ENCODE assay signal across 1 cellular context in genomic region chr20:63592661-63593060, GRCh38.
TF ChIP-seq lines count a peak whose summit lies in the region.

No MANE protein-coding gene starts in this region.

TF ChIP-seq in HepG2, 621 proteins besides CTCF, POLR2A, EP300 and RAD21:
- TF ChIP-seq CREB1 (IDR thresholded peaks at IDR 0.05) (no peak), CREB1 (CRISPR knock-in tag; IDR thresholded peaks at IDR 0.05) (no peak), E2F2 (CRISPR knock-in tag; IDR thresholded peaks at IDR 0.05; ENCODE audit: borderline replicate concordance) (no peak), ZNF549 (CRISPR knock-in tag; IDR thresholded peaks at IDR 0.05) (no peak), PCBP1 (IDR thresholded peaks at IDR 0.05; ENCODE audit: borderline replicate concordance, low read depth, low read length) (no peak), ARID4A (CRISPR knock-in tag; IDR thresholded peaks at IDR 0.05; ENCODE audit: borderline replicate concordance) (no peak), SSRP1 (CRISPR knock-in tag; IDR thresholded peaks at IDR 0.05) (no peak), TEAD3 (CRISPR knock-in tag; optimal IDR thresholded peaks at IDR 0.05; ENCODE audit: borderline replicate concordance) (no peak), ZNF367 (CRISPR knock-in tag; IDR thresholded peaks at IDR 0.05; ENCODE audit: borderline replicate concordance) (no peak), SOX6 (IDR thresholded peaks at IDR 0.05) (no peak), SOX6 (CRISPR knock-in tag; IDR thresholded peaks at IDR 0.05) (no peak), KLF13 (CRISPR knock-in tag; IDR thresholded peaks at IDR 0.05) (no peak)
- TF ChIP-seq, protein P1, sequence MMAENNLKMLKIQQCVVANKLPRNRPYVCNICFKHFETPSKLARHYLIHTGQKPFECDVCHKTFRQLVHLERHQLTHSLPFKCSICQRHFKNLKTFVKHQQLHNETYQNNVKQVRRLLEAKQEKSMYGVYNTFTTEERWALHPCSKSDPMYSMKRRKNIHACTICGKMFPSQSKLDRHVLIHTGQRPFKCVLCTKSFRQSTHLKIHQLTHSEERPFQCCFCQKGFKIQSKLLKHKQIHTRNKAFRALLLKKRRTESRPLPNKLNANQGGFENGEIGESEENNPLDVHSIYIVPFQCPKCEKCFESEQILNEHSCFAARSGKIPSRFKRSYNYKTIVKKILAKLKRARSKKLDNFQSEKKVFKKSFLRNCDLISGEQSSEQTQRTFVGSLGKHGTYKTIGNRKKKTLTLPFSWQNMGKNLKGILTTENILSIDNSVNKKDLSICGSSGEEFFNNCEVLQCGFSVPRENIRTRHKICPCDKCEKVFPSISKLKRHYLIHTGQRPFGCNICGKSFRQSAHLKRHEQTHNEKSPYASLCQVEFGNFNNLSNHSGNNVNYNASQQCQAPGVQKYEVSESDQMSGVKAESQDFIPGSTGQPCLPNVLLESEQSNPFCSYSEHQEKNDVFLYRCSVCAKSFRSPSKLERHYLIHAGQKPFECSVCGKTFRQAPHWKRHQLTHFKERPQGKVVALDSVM (CRISPR knock-in tag; IDR thresholded peaks at IDR 0.05): no peak
